Comparison of ENCODE assay signal across 8 cellular contexts in genomic region chr6:142280927-142281326, GRCh38. TPM values are rescaled to one million over a fixed set of nuclear protein-coding genes. Genes with fewer than 3 reads are reported as not detected.
"Had no signal": no experiment of that assay in that cellular context is flagged by ENCODE, and none has a peak within 500 bp of the region (broad histone marks: within the 10 kb centered on the region; RNA-seq: fewer than 3 reads in every experiment).

No MANE protein-coding gene starts in this region.

- FAIRE-seq: HTR-8/SVneo, K562 had no signal

- H3K4me3 ChIP-seq: K562 had no signal

- H3K27ac ChIP-seq: HL-60, KMS-11 had no signal

- H3K9ac ChIP-seq: KMS-11 had no signal

- DNase-seq: IMR-90, KBM-7, KG1 had no signal

- ATAC-seq: K562 had no signal

- H3K4me2 ChIP-seq: KMS-11 had no signal

RNA-seq across cellular contexts. Expression of gene ADGRG6, which starts 20.9 kb away (rescaled TPM):
- polyA plus RNA-seq: IgD-negative memory B cell had no signal
